In genomic region chr9:121607434-121608248, GRCh38 we compare ENCODE assay signal across 11 cellular contexts. TPM values are rescaled to one million over a fixed set of nuclear protein-coding genes. Genes with fewer than 3 reads are reported as not detected.
DNase-seq lines count a peak whose midpoint lies in the region; FAIRE-seq and TF ChIP-seq lines count a peak whose summit lies in the region.
"Had no signal": no experiment of that assay in that cellular context is flagged by ENCODE, and none has a peak within 500 bp of the region (broad histone marks: within the 10 kb centered on the region; RNA-seq: fewer than 3 reads in every experiment).

No MANE protein-coding gene starts in this region.

- H3K4me1 Mint-ChIP-seq in nephron progenitor cell = peaks cover 55% of the 10 kb centered on the region
- peaks cover 5% of the 10 kb centered on the region for H3K4me1 Mint-ChIP-seq in activated CD4-positive, alpha-beta T cell treated with anti-CD3 and anti-CD28 coated beads, Interleukin-2, amount 10 ng/mL, durations not matched to agents 7 days and 5 days

- no peaks in the 10 kb centered on the region for H3K36me3 ChIP-seq in esophagus muscularis mucosa

- no peaks in the 10 kb centered on the region for H3K27me3 ChIP-seq in esophagus muscularis mucosa

- TF ChIP-seq POLR2A in esophagus muscularis mucosa (IDR thresholded peaks at IDR 0.05; ENCODE audit: low read depth) = no peak

- H3K4me3 Mint-ChIP-seq in nephron progenitor cell = no peak overlapping the region
- H3K4me3 Mint-ChIP-seq in activated CD4-positive, alpha-beta T cell treated with anti-CD3 and anti-CD28 coated beads, Interleukin-2, amount 10 ng/mL, durations not matched to agents 7 days and 5 days = no peak overlapping the region
- H3K4me3 Mint-ChIP-seq: activated naive CD8-positive, alpha-beta T cell treated with anti-CD3 and anti-CD28 coated beads for 36 hours had no signal

- DNase-seq in D721Med (ENCODE audit: insufficient read length, low spot score) (peak; percentile 67), NCI-H524 (lab: John Stamatoyannopoulos, UW) (peak; percentile 83 to 85), esophagus muscularis mucosa (ENCODE audit: extremely low spot score) (no peak), nephron progenitor cell (no peak), NCI-H446 (lab: John Stamatoyannopoulos, UW) (no peak), activated gamma-delta T cell treated with Interleukin-2 at 50 U/mL for 16 hours (no peak), activated T-cell treated with anti-CD3 and anti-CD28 coated beads for 4 hours (no peak)
- no peak for DNase-seq in activated CD4-positive, alpha-beta T cell treated with anti-CD3 and anti-CD28 coated beads, Interleukin-2, amount 10 ng/mL, durations not matched to agents 7 days and 5 days
- DNase-seq: activated naive CD8-positive, alpha-beta T cell treated with anti-CD3 and anti-CD28 coated beads for 36 hours; GF-D8; stimulated activated CD4-positive, alpha-beta T cell treated with anti-CD3 and anti-CD28 coated beads, Interleukin-12 subunit alpha, Interleukin-12 subunit beta, amount 100 ng/mL, for 4 hours had no signal

- H3K9me3 ChIP-seq in esophagus muscularis mucosa = no peaks in the 10 kb centered on the region

- H3K27ac Mint-ChIP-seq in nephron progenitor cell = peak overlapping the region; percentile 6
- H3K27ac Mint-ChIP-seq in activated CD4-positive, alpha-beta T cell treated with anti-CD3 and anti-CD28 coated beads, Interleukin-2, amount 10 ng/mL, durations not matched to agents 7 days and 5 days = no peak overlapping the region
- H3K27ac Mint-ChIP-seq: activated naive CD8-positive, alpha-beta T cell treated with anti-CD3 and anti-CD28 coated beads for 36 hours had no signal

- 21% methylated on average over 13 of the region's 13 CpGs for WGBS in esophagus muscularis mucosa

- no peaks in the 10 kb centered on the region for H3K9me3 Mint-ChIP-seq in nephron progenitor cell
- no peaks in the 10 kb centered on the region for H3K9me3 Mint-ChIP-seq in activated CD4-positive, alpha-beta T cell treated with anti-CD3 and anti-CD28 coated beads, Interleukin-2, amount 10 ng/mL, durations not matched to agents 7 days and 5 days
- H3K9me3 Mint-ChIP-seq: activated naive CD8-positive, alpha-beta T cell treated with anti-CD3 and anti-CD28 coated beads for 36 hours had no signal

- H3K27ac ChIP-seq in esophagus muscularis mucosa (replicated peaks in 1 of 4) = peak overlapping the region; percentile 69 to 79 (median 72)

- TF ChIP-seq EP300 in esophagus muscularis mucosa (IDR thresholded peaks at IDR 0.05) = peak; percentile 77

- peaks cover 83 to 100% (median 88%) of the 10 kb centered on the region in 4 donors for H3K4me1 ChIP-seq in esophagus muscularis mucosa

- no peaks in the 10 kb centered on the region for H3K36me3 Mint-ChIP-seq in nephron progenitor cell (ENCODE audit: low read depth)
- no peaks in the 10 kb centered on the region for H3K36me3 Mint-ChIP-seq in activated CD4-positive, alpha-beta T cell treated with anti-CD3 and anti-CD28 coated beads, Interleukin-2, amount 10 ng/mL, durations not matched to agents 7 days and 5 days (ENCODE audit: low read depth)
- H3K36me3 Mint-ChIP-seq: activated naive CD8-positive, alpha-beta T cell treated with anti-CD3 and anti-CD28 coated beads for 36 hours had no signal

- peaks cover 18% of the 10 kb centered on the region for H3K27me3 Mint-ChIP-seq in nephron progenitor cell (ENCODE audit: low read depth, poor library complexity)
- H3K27me3 Mint-ChIP-seq in activated CD4-positive, alpha-beta T cell treated with anti-CD3 and anti-CD28 coated beads, Interleukin-2, amount 10 ng/mL, durations not matched to agents 7 days and 5 days = peaks cover 14% of the 10 kb centered on the region

- TF ChIP-seq CTCF in D721Med (IDR thresholded peaks at IDR 0.05; ENCODE audit: insufficient read depth, missing control alignments) (no peak), esophagus muscularis mucosa (IDR thresholded peaks at IDR 0.05) (no peak), nephron progenitor cell (IDR thresholded peaks at IDR 0.05) (no peak)

- no peak for FAIRE-seq in D721Med (lab: Jason Lieb, UNC)

- H3K4me3 ChIP-seq in esophagus muscularis mucosa = peak overlapping the region in 3 of 4 donors; percentile 12 to 31 (median 20)

- CTCF ChIA-PET in activated CD4-positive, alpha-beta T cell treated with anti-CD3 and anti-CD28 coated beads, Interleukin-2, amount 10 ng/mL, durations not matched to agents 7 days and 5 days (lab: Charles Lee) = no interaction called here

- intact Hi-C loops in esophagus muscularis mucosa (cut with DNase I) = no loop called here

- POLR2A ChIA-PET in activated CD4-positive, alpha-beta T cell treated with anti-CD3 and anti-CD28 coated beads, Interleukin-2, amount 10 ng/mL, durations not matched to agents 7 days and 5 days (lab: Charles Lee) = no interaction called here

RNA-seq across cellular contexts. Expression of gene DAB2IP, which starts 43.8 kb away (rescaled TPM):
- 100 to 1,000 TPM in 1 of 4 donors, 10 to 100 TPM in 3; 41.7 to 102 (median 62.4) TPM for total RNA-seq in esophagus muscularis mucosa
- total RNA-seq in activated CD4-positive, alpha-beta T cell treated with anti-CD3 and anti-CD28 coated beads, Interleukin-2, amount 10 ng/mL, durations not matched to agents 7 days and 5 days = not detected

Comparison
In these comparisons a context has a peak if more than half of its experiments do, and no peak if none do; other contexts are left out.
1. DNase-seq: peak in D721Med (single experiment) and NCI-H524 (2 of 2); none in esophagus muscularis mucosa (single experiment), nephron progenitor cell (single experiment), NCI-H446 (0 of 2), activated gamma-delta T cell treated with Interleukin-2 at 50 U/mL for 16 hours (single experiment), activated CD4-positive, alpha-beta T cell treated with anti-CD3 and anti-CD28 coated beads, Interleukin-2, amount 10 ng/mL, durations not matched to agents 7 days and 5 days (single experiment) and activated T-cell treated with anti-CD3 and anti-CD28 coated beads for 4 hours (single experiment).
2. RNA of gene DAB2IP, which starts 43.8 kb away (total RNA-seq): 41.7 to 102 TPM in esophagus muscularis mucosa; not detected in activated CD4-positive, alpha-beta T cell treated with anti-CD3 and anti-CD28 coated beads, Interleukin-2, amount 10 ng/mL, durations not matched to agents 7 days and 5 days; every median in the first group is over 10 times any median in the second.